17 cellular contexts compared by ENCODE assay signal in genomic region chr12:130817804-130818203, GRCh38. TPM values are rescaled to one million over a fixed set of nuclear protein-coding genes. Genes with fewer than 3 reads are reported as not detected.
A peak's percentile ranks its signal among the peaks of the same experiment; 100 is the strongest.
DNase-seq lines count a peak whose midpoint lies in the region; ATAC-seq and TF ChIP-seq lines count a peak whose summit lies in the region.
"Had no signal": no experiment of that assay in that cellular context is flagged by ENCODE, and none has a peak within 500 bp of the region (broad histone marks: within the 10 kb centered on the region; RNA-seq: fewer than 3 reads in every experiment).

No MANE protein-coding gene starts in this region.

- ATAC-seq in activated B cell treated with CpG ODN at 0.5 μM for 24 hours (ENCODE audit: low read depth) = no peak
- no peak for ATAC-seq in natural killer cell treated with Interleukin-12 subunit alpha and Interleukin-12 subunit beta and Interleukin-15 and Interleukin-18, amount 100 ng/mL, for 72 hours
- ATAC-seq in left lobe of liver = no peak

- no peak overlapping the region for H3K4me3 ChIP-seq in CD4-positive, alpha-beta memory T cell (ENCODE audit: low read length in 2 of 2)

- H3K27ac ChIP-seq in CD4-positive, alpha-beta memory T cell (ENCODE audit: low read depth, low read length) = no peak overlapping the region

- peaks cover 12% of the 10 kb centered on the region for H3K36me3 Mint-ChIP-seq in activated CD4-positive, alpha-beta T cell treated with anti-CD3 and anti-CD28 coated beads, Interleukin-2, amount 10 ng/mL, durations not matched to agents 24 days and 14 days (ENCODE audit: low read depth)
- H3K36me3 Mint-ChIP-seq in CD4-positive, alpha-beta memory T cell = peaks cover 9 to 29% of the 10 kb centered on the region in 2 donors
- peaks cover 24% of the 10 kb centered on the region for H3K36me3 Mint-ChIP-seq in activated B cell treated with CpG ODN at 0.5 μM for 24 hours (ENCODE audit: low read depth)
- H3K36me3 Mint-ChIP-seq in natural killer cell treated with Interleukin-12 subunit alpha and Interleukin-12 subunit beta and Interleukin-15 and Interleukin-18, amount 100 ng/mL, for 72 hours = peaks cover 5% of the 10 kb centered on the region

- peak overlapping the region; percentile 83 for H3K4me3 Mint-ChIP-seq in activated CD4-positive, alpha-beta T cell treated with anti-CD3 and anti-CD28 coated beads, Interleukin-2, amount 10 ng/mL, durations not matched to agents 24 days and 14 days
- H3K4me3 Mint-ChIP-seq in CD4-positive, alpha-beta memory T cell = peak overlapping the region in 6 of 8 donors; percentile 36 to 73 (median 58)
- H3K4me3 Mint-ChIP-seq in activated B cell treated with CpG ODN at 0.5 μM for 24 hours = peak overlapping the region; percentile 0
- H3K4me3 Mint-ChIP-seq in natural killer cell treated with Interleukin-12 subunit alpha and Interleukin-12 subunit beta and Interleukin-15 and Interleukin-18, amount 100 ng/mL, for 72 hours = peak overlapping the region; percentile 98

- no peak for DNase-seq in activated CD4-positive, alpha-beta T cell treated with anti-CD3 and anti-CD28 coated beads, Interleukin-2, amount 10 ng/mL, durations not matched to agents 24 days and 14 days
- no peak for DNase-seq in activated CD4-positive, alpha-beta T cell treated with anti-CD3 and anti-CD28 coated beads for 1 hour
- no peak for DNase-seq in CD4-positive, alpha-beta memory T cell
- no peak for DNase-seq in activated B cell treated with CpG ODN at 0.5 μM for 24 hours
- no peak for DNase-seq in natural killer cell treated with Interleukin-12 subunit alpha and Interleukin-12 subunit beta and Interleukin-15 and Interleukin-18, amount 100 ng/mL, for 72 hours (ENCODE audit: low spot score)
- no peak for DNase-seq in SIG-M5 treated with dmso at 0.1 percent for 504 hours (lab: John Stamatoyannopoulos, UW; ENCODE audit: unreplicated experiment)
- no peak for DNase-seq in left lobe of liver (ENCODE audit: low spot score)
- DNase-seq in NCI-H2227 (lab: John Stamatoyannopoulos, UW; ENCODE audit: unreplicated experiment) = no peak
- DNase-seq: activated CD4-positive, alpha-beta T cell treated with anti-CD3 and anti-CD28 coated beads for 48 hours; GOT3; NCI-H1092 treated with DMSO at 0.1 percent for 48 hours; NCI-H1930; NCI-H2227 treated with DMSO at 0.1 percent for 48 hours; stimulated activated CD4-positive, alpha-beta T cell treated with anti-CD3 and anti-CD28 coated beads, Interleukin-1b, Interleukin-23, amount 100 ng/mL, for 48 hours; stimulated activated naive CD4-positive, alpha-beta T cell treated with Interleukin-2 at 50 U/mL for 16 hours; tibial artery had no signal

- H3K27me3 Mint-ChIP-seq in activated CD4-positive, alpha-beta T cell treated with anti-CD3 and anti-CD28 coated beads, Interleukin-2, amount 10 ng/mL, durations not matched to agents 24 days and 14 days = no peaks in the 10 kb centered on the region
- no peaks in the 10 kb centered on the region for H3K27me3 Mint-ChIP-seq in CD4-positive, alpha-beta memory T cell
- no peaks in the 10 kb centered on the region for H3K27me3 Mint-ChIP-seq in activated B cell treated with CpG ODN at 0.5 μM for 24 hours
- H3K27me3 Mint-ChIP-seq in natural killer cell treated with Interleukin-12 subunit alpha and Interleukin-12 subunit beta and Interleukin-15 and Interleukin-18, amount 100 ng/mL, for 72 hours = no peaks in the 10 kb centered on the region
- H3K27me3 Mint-ChIP-seq: activated naive CD8-positive, alpha-beta T cell treated with anti-CD3 and anti-CD28 coated beads, Interleukin-2, amount 10 ng/mL, durations not matched to agents 7 days and 5 days had no signal

- peaks cover 4% of the 10 kb centered on the region for H3K36me3 ChIP-seq in CD4-positive, alpha-beta memory T cell (ENCODE audit: insufficient read depth, low read length)

- TF ChIP-seq CTCF in activated B cell treated with CpG ODN at 0.5 μM for 24 hours (IDR thresholded peaks at IDR 0.05) = no peak

- POLR2A ChIA-PET in CD4-positive, alpha-beta memory T cell (lab: Charles Lee; ENCODE audit: partially characterized antibody) = interaction anchor here (1.4 kb wide), 1 partner anchor 55 kb away, joined by 3 read pairs; no protein-coding TSS in a partner anchor
- POLR2A ChIA-PET in activated B cell treated with CpG ODN at 0.5 μM for 24 hours (lab: Charles Lee) = interaction anchor here (0.6 to 0.7 kb wide), 2 partner anchors 9 to 1892 kb away, joined by 3 read pairs; no protein-coding TSS in a partner anchor

- H3K27ac Mint-ChIP-seq in activated CD4-positive, alpha-beta T cell treated with anti-CD3 and anti-CD28 coated beads, Interleukin-2, amount 10 ng/mL, durations not matched to agents 24 days and 14 days = no peak overlapping the region
- peak overlapping the region in 5 of 7 donors; percentile 63 to 92 (median 76) for H3K27ac Mint-ChIP-seq in CD4-positive, alpha-beta memory T cell
- H3K27ac Mint-ChIP-seq in activated B cell treated with CpG ODN at 0.5 μM for 24 hours = no peak overlapping the region
- H3K27ac Mint-ChIP-seq in natural killer cell treated with Interleukin-12 subunit alpha and Interleukin-12 subunit beta and Interleukin-15 and Interleukin-18, amount 100 ng/mL, for 72 hours = no peak overlapping the region

- CTCF ChIA-PET in CD4-positive, alpha-beta memory T cell (lab: Charles Lee; ENCODE audit: partially characterized antibody) = interaction anchor here (1.0 to 4.5 kb wide), 7 partner anchors 9 to 57 kb away, joined by 3 to 39 read pairs (median 5); no protein-coding TSS in a partner anchor
- CTCF ChIA-PET in activated B cell treated with CpG ODN at 0.5 μM for 24 hours (lab: Charles Lee) = interaction anchor here (0.6 to 1.0 kb wide), 2 partner anchors 53 to 770 kb away, joined by 4 read pairs; no protein-coding TSS in a partner anchor

- no peaks in the 10 kb centered on the region for H3K9me3 Mint-ChIP-seq in activated CD4-positive, alpha-beta T cell treated with anti-CD3 and anti-CD28 coated beads, Interleukin-2, amount 10 ng/mL, durations not matched to agents 24 days and 14 days
- H3K9me3 Mint-ChIP-seq in CD4-positive, alpha-beta memory T cell = no peaks in the 10 kb centered on the region
- no peaks in the 10 kb centered on the region for H3K9me3 Mint-ChIP-seq in activated B cell treated with CpG ODN at 0.5 μM for 24 hours
- H3K9me3 Mint-ChIP-seq in natural killer cell treated with Interleukin-12 subunit alpha and Interleukin-12 subunit beta and Interleukin-15 and Interleukin-18, amount 100 ng/mL, for 72 hours = no peaks in the 10 kb centered on the region
- H3K9me3 Mint-ChIP-seq: activated naive CD8-positive, alpha-beta T cell treated with anti-CD3 and anti-CD28 coated beads, Interleukin-2, amount 10 ng/mL, durations not matched to agents 7 days and 5 days had no signal

- intact Hi-C loops in activated CD4-positive, alpha-beta T cell treated with anti-CD3 and anti-CD28 coated beads, Interleukin-2, amount 10 ng/mL, durations not matched to agents 24 days and 14 days (cut with micrococcal nuclease) = loop anchor here (5.0 to 10.0 kb wide), 2 partner anchors 41 to 1993 kb away; partner anchors contain the start of gene SLC15A4
- intact Hi-C loops in CD4-positive, alpha-beta memory T cell (cut with micrococcal nuclease) = loop anchor here (2.0 kb wide), 2 partner anchors 21 to 315 kb away; partner anchors contain the start of gene STX2
- intact Hi-C loops in activated B cell treated with CpG ODN at 0.5 μM for 24 hours (cut with micrococcal nuclease) = loop anchor here (1.0 to 5.0 kb wide), 4 partner anchors 21 to 771 kb away; partner anchors contain the start of gene STX2

- no peaks in the 10 kb centered on the region for H3K27me3 ChIP-seq in CD4-positive, alpha-beta memory T cell (ENCODE audit: insufficient read depth, low read length)
- H3K27me3 ChIP-seq: tibial artery had no signal

- H3K4me1 ChIP-seq in CD4-positive, alpha-beta memory T cell (ENCODE audit: insufficient read depth, low read length) = peaks cover 5% of the 10 kb centered on the region

- no peaks in the 10 kb centered on the region for H3K9me3 ChIP-seq in CD4-positive, alpha-beta memory T cell (ENCODE audit: control insufficient read depth in 1 of 2, low read length in 2 of 2)
- H3K9me3 ChIP-seq: tibial artery had no signal

- H3K4me1 Mint-ChIP-seq in activated CD4-positive, alpha-beta T cell treated with anti-CD3 and anti-CD28 coated beads, Interleukin-2, amount 10 ng/mL, durations not matched to agents 24 days and 14 days = peaks cover 4% of the 10 kb centered on the region
- H3K4me1 Mint-ChIP-seq in CD4-positive, alpha-beta memory T cell = peaks cover 7 to 15% (median 7%) of the 10 kb centered on the region in 4 donors
- H3K4me1 Mint-ChIP-seq in activated B cell treated with CpG ODN at 0.5 μM for 24 hours = peaks cover 17% of the 10 kb centered on the region
- H3K4me1 Mint-ChIP-seq in natural killer cell treated with Interleukin-12 subunit alpha and Interleukin-12 subunit beta and Interleukin-15 and Interleukin-18, amount 100 ng/mL, for 72 hours (ENCODE audit: low read depth in 2 of 2) = peaks cover 15% of the 10 kb centered on the region in 2 donors

RNA-seq across cellular contexts. Expression of gene STX2, which starts 21.2 kb away (rescaled TPM):
- 18.2 and 19.2 TPM in 2 replicates for total RNA-seq in activated CD4-positive, alpha-beta T cell treated with anti-CD3 and anti-CD28 coated beads, Interleukin-2, amount 10 ng/mL, durations not matched to agents 24 days and 14 days
- total RNA-seq in CD4-positive, alpha-beta memory T cell = 10 to 100 TPM; 30.2 to 35.3 TPM
- polyA plus RNA-seq in CD4-positive, alpha-beta memory T cell = 10 to 100 TPM; 12.1 to 12.9 TPM
- total RNA-seq in activated B cell treated with CpG ODN at 0.5 μM for 24 hours (11.0 and 11.4 TPM in 2 replicates), left lobe of liver (8.1 TPM)
- total RNA-seq in natural killer cell treated with Interleukin-12 subunit alpha and Interleukin-12 subunit beta and Interleukin-15 and Interleukin-18, amount 100 ng/mL, for 72 hours = 10 to 100 TPM in 1 of 2 donors, 1 to 10 TPM in 1; 9.0 to 16.4 TPM

RNA-seq across cellular contexts. Expression of gene RAN, which starts 54.1 kb away (rescaled TPM):
- 2,022 and 2,040 TPM in 2 replicates for total RNA-seq in activated CD4-positive, alpha-beta T cell treated with anti-CD3 and anti-CD28 coated beads, Interleukin-2, amount 10 ng/mL, durations not matched to agents 24 days and 14 days
- total RNA-seq in CD4-positive, alpha-beta memory T cell = 100 to 1,000 TPM; 289 to 333 TPM
- polyA plus RNA-seq in CD4-positive, alpha-beta memory T cell = 100 to 1,000 TPM; 750 to 868 TPM
- total RNA-seq in activated B cell treated with CpG ODN at 0.5 μM for 24 hours = 748 and 757 TPM in 2 replicates
- total RNA-seq in natural killer cell treated with Interleukin-12 subunit alpha and Interleukin-12 subunit beta and Interleukin-15 and Interleukin-18, amount 100 ng/mL, for 72 hours = 1,000 to 10,000 TPM; 1,073 to 1,486 TPM
- 140 TPM for total RNA-seq in left lobe of liver

Comparison
In these comparisons a context has a peak if more than half of its experiments do, and no peak if none do; other contexts are left out.
1. H3K27ac Mint-ChIP-seq: peak in CD4-positive, alpha-beta memory T cell (5 of 7); none in activated CD4-positive, alpha-beta T cell treated with anti-CD3 and anti-CD28 coated beads, Interleukin-2, amount 10 ng/mL, durations not matched to agents 24 days and 14 days (single experiment), activated B cell treated with CpG ODN at 0.5 μM for 24 hours (single experiment) and natural killer cell treated with Interleukin-12 subunit alpha and Interleukin-12 subunit beta and Interleukin-15 and Interleukin-18, amount 100 ng/mL, for 72 hours (0 of 2).
2. H3K4me3 Mint-ChIP-seq: peak in every context shown above with its lines; median percentile 98 in natural killer cell treated with Interleukin-12 subunit alpha and Interleukin-12 subunit beta and Interleukin-15 and Interleukin-18, amount 100 ng/mL, for 72 hours; 83 in activated CD4-positive, alpha-beta T cell treated with anti-CD3 and anti-CD28 coated beads, Interleukin-2, amount 10 ng/mL, durations not matched to agents 24 days and 14 days; 58 in CD4-positive, alpha-beta memory T cell; 0 in activated B cell treated with CpG ODN at 0.5 μM for 24 hours.